10 cellular contexts compared by ENCODE assay signal in the genomic region with DNA sequence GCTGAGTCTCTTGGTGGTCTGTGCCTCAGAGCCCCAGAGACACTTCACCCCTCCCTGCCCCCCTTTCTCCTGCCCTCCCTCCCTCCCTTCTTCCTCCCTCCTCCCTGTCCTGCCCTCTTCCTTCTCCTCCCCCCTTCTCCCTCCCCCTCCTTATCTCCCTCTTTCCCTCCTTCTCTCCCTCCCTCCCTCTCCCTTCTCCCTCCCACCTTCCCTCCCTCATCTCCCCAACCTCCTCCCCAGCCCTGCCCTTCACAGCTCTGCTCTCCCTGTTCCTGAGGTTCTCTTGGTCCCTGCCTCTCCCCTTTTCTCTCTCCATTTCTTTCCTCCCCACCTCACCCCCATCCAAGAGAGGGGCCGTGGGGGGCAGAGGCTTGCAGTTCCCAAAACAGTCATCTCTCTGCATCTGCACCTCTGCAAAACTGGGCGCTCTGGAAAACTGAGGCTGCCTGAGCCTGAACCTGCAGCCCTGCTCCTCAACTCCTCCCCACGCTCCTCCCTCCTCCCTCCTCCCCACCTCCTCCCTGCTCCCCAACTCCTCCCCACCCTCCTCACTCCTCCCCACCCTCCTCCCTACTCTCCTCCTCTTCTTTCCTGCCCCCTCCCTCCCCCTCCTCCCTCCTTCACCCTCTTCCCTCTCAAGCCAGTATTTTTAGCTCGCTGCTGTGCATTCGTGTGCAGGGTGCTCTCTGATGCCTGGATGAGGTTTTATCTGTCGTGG.
A peak's percentile ranks its signal among the peaks of the same experiment; 100 is the strongest.
DNase-seq lines count a peak whose midpoint lies in the region; ATAC-seq and TF ChIP-seq lines count a peak whose summit lies in the region.
"Had no signal": no experiment of that assay in that cellular context is flagged by ENCODE, and none has a peak within 500 bp of the region (broad histone marks: within the 10 kb centered on the region; RNA-seq: fewer than 3 reads in every experiment).

No MANE protein-coding gene starts in this region.

- H3K36me3 ChIP-seq in tibial nerve = no peaks in the 10 kb centered on the region

- no peaks in the 10 kb centered on the region for H3K9me3 Mint-ChIP-seq in effector memory CD8-positive, alpha-beta T cell
- H3K9me3 Mint-ChIP-seq in memory B cell (no peaks in the 10 kb centered on the region), CD14-positive monocyte (no peaks in the 10 kb centered on the region)

- peaks cover 7 to 20% of the 10 kb centered on the region in 2 donors for H3K27me3 Mint-ChIP-seq in effector memory CD8-positive, alpha-beta T cell
- H3K27me3 Mint-ChIP-seq in memory B cell = peaks cover 13% of the 10 kb centered on the region
- peaks cover 3 to 14% (median 7%) of the 10 kb centered on the region in 3 donors for H3K27me3 Mint-ChIP-seq in CD14-positive monocyte (ENCODE audit: low read depth in 3 of 3)
- H3K27me3 Mint-ChIP-seq: activated CD4-positive, alpha-beta T cell treated with anti-CD3 and anti-CD28 coated beads for 36 hours had no signal

- no peak for TF ChIP-seq EP300 in tibial nerve (IDR thresholded peaks at IDR 0.05)

- no peaks in the 10 kb centered on the region for H3K9me3 ChIP-seq in tibial nerve

- no peaks in the 10 kb centered on the region for H3K27me3 ChIP-seq in tibial nerve

- no peak for ATAC-seq in effector memory CD8-positive, alpha-beta T cell (replicated peaks)
- ATAC-seq in memory B cell (ENCODE audit: low read depth) = no peak
- ATAC-seq in GM18505 (IDR thresholded peaks at IDR 0.05; ENCODE audit: unreplicated experiment) = no peak
- ATAC-seq: activated CD4-positive, alpha-beta T cell treated with anti-CD3 and anti-CD28 coated beads for 36 hours had no signal

- H3K4me3 Mint-ChIP-seq in effector memory CD8-positive, alpha-beta T cell = no peak overlapping the region
- H3K4me3 Mint-ChIP-seq in memory B cell (no peak overlapping the region), CD14-positive monocyte (no peak overlapping the region)
- H3K4me3 Mint-ChIP-seq: activated CD4-positive, alpha-beta T cell treated with anti-CD3 and anti-CD28 coated beads for 36 hours had no signal

- no peak overlapping the region for H3K4me3 ChIP-seq in tibial nerve

- TF ChIP-seq CTCF in tibial nerve (IDR thresholded peaks at IDR 0.05) (no peak), CD14-positive monocyte (IDR thresholded peaks at IDR 0.05) (no peak)

- peaks cover 3 to 11% of the 10 kb centered on the region in 2 donors for H3K4me1 Mint-ChIP-seq in effector memory CD8-positive, alpha-beta T cell (ENCODE audit: low read depth in 2 of 2)
- H3K4me1 Mint-ChIP-seq in memory B cell (peaks cover 10% of the 10 kb centered on the region), CD14-positive monocyte (peaks cover 17% of the 10 kb centered on the region)

- DNase-seq in NCI-H69 (lab: John Stamatoyannopoulos, UW) (peak; percentile 47), memory B cell (ENCODE audit: low spot score in 2 of 2) (no peak), tibial nerve (ENCODE audit: low spot score in 2 of 2) (no peak), KG1 (lab: John Stamatoyannopoulos, UW) (no peak), CD14-positive monocyte (ENCODE audit: low spot score) (no peak)
- no peak for DNase-seq in effector memory CD8-positive, alpha-beta T cell
- DNase-seq: activated CD4-positive, alpha-beta T cell treated with anti-CD3 and anti-CD28 coated beads for 36 hours; DMS79; Karpas-422 had no signal

- H3K4me1 ChIP-seq in tibial nerve = peaks cover 0 to 42% (median 9%) of the 10 kb centered on the region in 4 donors

- peaks cover 2% of the 10 kb centered on the region for H3K36me3 Mint-ChIP-seq in effector memory CD8-positive, alpha-beta T cell (ENCODE audit: insufficient read depth)
- no peaks in the 10 kb centered on the region for H3K36me3 Mint-ChIP-seq in memory B cell
- no peaks in the 10 kb centered on the region for H3K36me3 Mint-ChIP-seq in CD14-positive monocyte

- 21 to 39% methylated on average over 6 of the region's 6 CpGs for WGBS in tibial nerve, 2 donors

- peak overlapping the region; percentile 42 to 77 (median 65) for H3K27ac ChIP-seq in tibial nerve

- H3K27ac Mint-ChIP-seq in effector memory CD8-positive, alpha-beta T cell = peak overlapping the region; percentile 45 to 65
- peak overlapping the region; percentile 33 for H3K27ac Mint-ChIP-seq in memory B cell
- no peak overlapping the region for H3K27ac Mint-ChIP-seq in CD14-positive monocyte
- H3K27ac Mint-ChIP-seq: activated CD4-positive, alpha-beta T cell treated with anti-CD3 and anti-CD28 coated beads for 36 hours had no signal

- TF ChIP-seq POLR2A in tibial nerve (IDR thresholded peaks at IDR 0.05) (no peak), GM18505 (IDR thresholded peaks at IDR 0.05; ENCODE audit: borderline replicate concordance, extremely low read depth, insufficient read depth, insufficient read length) (no peak)

- intact Hi-C loops in CD14-positive monocyte (cut with micrococcal nuclease) = no loop called here

Comparison
In these comparisons a context has a peak if more than half of its experiments do, and no peak if none do; other contexts are left out.
1. H3K27ac Mint-ChIP-seq: peak in effector memory CD8-positive, alpha-beta T cell (2 of 2) and memory B cell (single experiment); none in CD14-positive monocyte (0 of 7).